In the genomic region with DNA sequence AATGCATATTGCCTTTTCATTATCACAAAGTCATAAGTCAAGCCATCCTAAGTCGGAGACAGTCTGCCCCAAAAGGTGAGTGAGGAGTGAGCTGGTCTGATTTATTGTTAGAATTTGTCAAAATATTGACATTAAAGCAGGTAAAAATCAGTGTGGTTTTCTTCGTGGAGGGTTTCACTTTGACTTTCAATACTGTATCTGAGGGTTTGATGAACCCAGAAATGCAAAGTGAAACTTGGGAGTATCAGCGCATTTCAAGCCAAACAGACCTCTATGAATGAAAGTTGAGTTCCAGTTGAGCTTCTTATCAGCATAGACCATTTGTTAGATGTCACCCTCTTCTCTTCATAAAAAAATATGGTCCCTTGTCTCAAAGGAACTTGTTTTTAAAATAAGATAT, we compare ENCODE assay signal across 14 cellular contexts. TPM values are rescaled to one million over a fixed set of nuclear protein-coding genes. Genes with fewer than 3 reads are reported as not detected.
DNase-seq lines count a peak whose midpoint lies in the region; ATAC-seq and TF ChIP-seq lines count a peak whose summit lies in the region.
"Had no signal": no experiment of that assay in that cellular context is flagged by ENCODE, and none has a peak within 500 bp of the region (broad histone marks: within the 10 kb centered on the region; RNA-seq: fewer than 3 reads in every experiment).

No MANE protein-coding gene starts in this region.

- H3K9me3 Mint-ChIP-seq in stimulated activated naive CD8-positive, alpha-beta T cell treated with anti-CD3 and anti-CD28 coated beads, Interleukin-15, Interleukin-2, amounts not matched to agents 100 ng/mL and 50 ng/mL, for 24 hours: no peaks in the 10 kb centered on the region
- no peaks in the 10 kb centered on the region for H3K9me3 Mint-ChIP-seq in activated CD8-positive, alpha-beta T cell treated with anti-CD3 and anti-CD28 coated beads, Interleukin-2, amount 10 ng/mL, durations not matched to agents 7 days and 5 days (ENCODE audit: insufficient read depth)
- H3K9me3 Mint-ChIP-seq: T-helper 1 cell treated with Interleukin-12 subunit alpha and Interleukin-12 subunit beta and Interleukin-4 antibody, amounts not matched to agents 30 μg/mL and 1 μg/mL, for 36 hours had no signal

- H3K4me1 ChIP-seq in heart left ventricle (peaks cover 0 to 54% (median 0%) of the 10 kb centered on the region in 12 donors), foreskin keratinocyte (no peaks in the 10 kb centered on the region)
- H3K4me1 ChIP-seq: psoas muscle had no signal

- intact Hi-C loops in heart left ventricle (cut with DNase I): no loop called here

- no peaks in the 10 kb centered on the region for H3K36me3 ChIP-seq in heart left ventricle
- H3K36me3 ChIP-seq: MG63 had no signal

- H3K9me3 ChIP-seq in heart left ventricle: no peaks in the 10 kb centered on the region
- H3K9me3 ChIP-seq: MG63, psoas muscle had no signal

- H3K4me3 ChIP-seq in heart left ventricle: no peak overlapping the region
- H3K4me3 ChIP-seq: MG63, psoas muscle had no signal

- H3K27ac Mint-ChIP-seq in stimulated activated naive CD8-positive, alpha-beta T cell treated with anti-CD3 and anti-CD28 coated beads, Interleukin-15, Interleukin-2, amounts not matched to agents 100 ng/mL and 50 ng/mL, for 24 hours: peak overlapping the region; percentile 56
- peak overlapping the region; percentile 65 for H3K27ac Mint-ChIP-seq in activated CD8-positive, alpha-beta T cell treated with anti-CD3 and anti-CD28 coated beads, Interleukin-2, amount 10 ng/mL, durations not matched to agents 7 days and 5 days
- H3K27ac Mint-ChIP-seq: T-helper 1 cell treated with Interleukin-12 subunit alpha and Interleukin-12 subunit beta and Interleukin-4 antibody, amounts not matched to agents 30 μg/mL and 1 μg/mL, for 36 hours had no signal

- peak overlapping the region in 1 of 12 donors; percentile 87 for H3K27ac ChIP-seq in heart left ventricle
- no peak overlapping the region for H3K27ac ChIP-seq in foreskin keratinocyte
- H3K27ac ChIP-seq: psoas muscle had no signal

- DNase-seq in stimulated activated naive CD8-positive, alpha-beta T cell treated with anti-CD3 and anti-CD28 coated beads, Interleukin-15, Interleukin-2, amounts not matched to agents 100 U/mL and 50 U/mL, for 24 hours: no peak
- no peak for DNase-seq in activated CD8-positive, alpha-beta T cell treated with anti-CD3 and anti-CD28 coated beads, Interleukin-2, amount 10 ng/mL, durations not matched to agents 7 days and 5 days
- DNase-seq in heart left ventricle: no peak
- no peak for DNase-seq in KBM-7
- no peak for DNase-seq in foreskin keratinocyte
- DNase-seq: dermis blood vessel endothelial cell, MG63, psoas muscle had no signal

- H3K27me3 ChIP-seq in heart left ventricle: peaks cover 0 to 6% (median 0%) of the 10 kb centered on the region in 9 donors
- no peaks in the 10 kb centered on the region for H3K27me3 ChIP-seq in foreskin keratinocyte

- peaks cover 24% of the 10 kb centered on the region for H3K27me3 Mint-ChIP-seq in stimulated activated naive CD8-positive, alpha-beta T cell treated with anti-CD3 and anti-CD28 coated beads, Interleukin-15, Interleukin-2, amounts not matched to agents 100 ng/mL and 50 ng/mL, for 24 hours
- H3K27me3 Mint-ChIP-seq in activated CD8-positive, alpha-beta T cell treated with anti-CD3 and anti-CD28 coated beads, Interleukin-2, amount 10 ng/mL, durations not matched to agents 7 days and 5 days (ENCODE audit: low read depth): peaks cover 18% of the 10 kb centered on the region

- POLR2A ChIA-PET in activated CD8-positive, alpha-beta T cell treated with anti-CD3 and anti-CD28 coated beads, Interleukin-2, amount 10 ng/mL, durations not matched to agents 7 days and 5 days (lab: Charles Lee): interaction anchor here (0.6 to 1.0 kb wide), 3 partner anchors 87 to 242 kb away, joined by 3 read pairs; no protein-coding TSS in a partner anchor

- no peak for TF ChIP-seq POLR2A in heart left ventricle (IDR thresholded peaks at IDR 0.05)

- CTCF ChIA-PET in activated CD8-positive, alpha-beta T cell treated with anti-CD3 and anti-CD28 coated beads, Interleukin-2, amount 10 ng/mL, durations not matched to agents 7 days and 5 days (lab: Charles Lee): no interaction called here

- no peak for ATAC-seq in stimulated activated naive CD8-positive, alpha-beta T cell treated with anti-CD3 and anti-CD28 coated beads, Interleukin-15, Interleukin-2, amounts not matched to agents 100 U/mL and 50 U/mL, for 24 hours
- peak; percentile 46 for ATAC-seq in HG03378 (IDR thresholded peaks at IDR 0.05; ENCODE audit: unreplicated experiment)
- peak; percentile 28 for ATAC-seq in activated CD8-positive, alpha-beta T cell treated with anti-CD3 and anti-CD28 coated beads, Interleukin-2, amount 10 ng/mL, durations not matched to agents 7 days and 5 days
- ATAC-seq in heart left ventricle: no peak
- no peak for ATAC-seq in GM19452 (IDR thresholded peaks at IDR 0.05; ENCODE audit: unreplicated experiment)
- ATAC-seq in foreskin keratinocyte: no peak
- ATAC-seq: Panc1, psoas muscle had no signal

- peaks cover 74% of the 10 kb centered on the region for H3K4me1 Mint-ChIP-seq in stimulated activated naive CD8-positive, alpha-beta T cell treated with anti-CD3 and anti-CD28 coated beads, Interleukin-15, Interleukin-2, amounts not matched to agents 100 ng/mL and 50 ng/mL, for 24 hours (ENCODE audit: low read depth)
- peaks cover 64% of the 10 kb centered on the region for H3K4me1 Mint-ChIP-seq in activated CD8-positive, alpha-beta T cell treated with anti-CD3 and anti-CD28 coated beads, Interleukin-2, amount 10 ng/mL, durations not matched to agents 7 days and 5 days (ENCODE audit: low read depth)

- TF ChIP-seq CTCF in heart left ventricle (IDR thresholded peaks at IDR 0.05) (no peak), foreskin keratinocyte (conservative IDR thresholded peaks at IDR 0.05) (no peak)

- in situ Hi-C loops in KBM-7 (cut with MboI; ENCODE audit: low pct_unique_long_range_greater_than_20kb, low sequenced_read_pairs): no loop called here

- peak overlapping the region; percentile 30 for H3K4me3 Mint-ChIP-seq in stimulated activated naive CD8-positive, alpha-beta T cell treated with anti-CD3 and anti-CD28 coated beads, Interleukin-15, Interleukin-2, amounts not matched to agents 100 ng/mL and 50 ng/mL, for 24 hours
- peak overlapping the region; percentile 60 for H3K4me3 Mint-ChIP-seq in activated CD8-positive, alpha-beta T cell treated with anti-CD3 and anti-CD28 coated beads, Interleukin-2, amount 10 ng/mL, durations not matched to agents 7 days and 5 days
- H3K4me3 Mint-ChIP-seq: T-helper 1 cell treated with Interleukin-12 subunit alpha and Interleukin-12 subunit beta and Interleukin-4 antibody, amounts not matched to agents 30 μg/mL and 1 μg/mL, for 36 hours had no signal

- no peaks in the 10 kb centered on the region for H3K36me3 Mint-ChIP-seq in stimulated activated naive CD8-positive, alpha-beta T cell treated with anti-CD3 and anti-CD28 coated beads, Interleukin-15, Interleukin-2, amounts not matched to agents 100 ng/mL and 50 ng/mL, for 24 hours (ENCODE audit: low read depth)
- peaks cover 6% of the 10 kb centered on the region for H3K36me3 Mint-ChIP-seq in activated CD8-positive, alpha-beta T cell treated with anti-CD3 and anti-CD28 coated beads, Interleukin-2, amount 10 ng/mL, durations not matched to agents 7 days and 5 days (ENCODE audit: low read depth)

- 77 to 88% (median 82%) methylated on average over 3 of the region's 3 CpGs for WGBS in heart left ventricle, 4 donors

RNA-seq across cellular contexts. Expression of a gene that starts 21.7 kb away (rescaled TPM):
- 100 to 1,000 TPM; 219 to 226 TPM for total RNA-seq in activated CD8-positive, alpha-beta T cell treated with anti-CD3 and anti-CD28 coated beads, Interleukin-2, amount 10 ng/mL, durations not matched to agents 7 days and 5 days
- total RNA-seq in heart left ventricle (10 to 100 TPM in 2 of 9 donors, 1 to 10 TPM in 7; 1.2 to 21.3 (median 3.7) TPM), foreskin keratinocyte (not detected in 2 replicates)
- polyA plus RNA-seq in heart left ventricle (1 to 10 TPM; 1.1 to 4.3 TPM), foreskin keratinocyte (not detected in 2 replicates)
- total RNA-seq: fibroblast of villous mesenchyme had no signal

Comparison
In these comparisons a context has a peak if more than half of its experiments do, and no peak if none do; other contexts are left out.
1. ATAC-seq: peak in HG03378 (single experiment) and activated CD8-positive, alpha-beta T cell treated with anti-CD3 and anti-CD28 coated beads, Interleukin-2, amount 10 ng/mL, durations not matched to agents 7 days and 5 days (single experiment); none in stimulated activated naive CD8-positive, alpha-beta T cell treated with anti-CD3 and anti-CD28 coated beads, Interleukin-15, Interleukin-2, amounts not matched to agents 100 U/mL and 50 U/mL, for 24 hours (single experiment), heart left ventricle (0 of 4), GM19452 (single experiment) and foreskin keratinocyte (single experiment).
2. RNA of a gene that starts 21.7 kb away (total RNA-seq): 219 to 226 TPM in activated CD8-positive, alpha-beta T cell treated with anti-CD3 and anti-CD28 coated beads, Interleukin-2, amount 10 ng/mL, durations not matched to agents 7 days and 5 days; 1.2 to 21.3 TPM in heart left ventricle and not detected in foreskin keratinocyte; every median in the first group is over 4 times any median in the second.